Comparison of ENCODE assay signal across 7 cellular contexts in genomic region chr7:26224359-26224758, GRCh38.
"Had no signal": no experiment of that assay in that cellular context is flagged by ENCODE, and none has a peak within 500 bp of the region (broad histone marks: within the 10 kb centered on the region; RNA-seq: fewer than 3 reads in every experiment).

No MANE protein-coding gene starts in this region.

- H2AFZ ChIP-seq: GM23338 had no signal

- H3K4me2 ChIP-seq: GM23338 had no signal

- ATAC-seq: GM23338 had no signal

- H3K4me1 Mint-ChIP-seq: GM23338, H9 had no signal

- FAIRE-seq: H1, H54, HTR-8/SVneo had no signal

- H3K4me3 ChIP-seq: GM23338 had no signal

- H3K27ac Mint-ChIP-seq: GM23338 had no signal

- H3K4me3 Mint-ChIP-seq: GM23338, H9 had no signal

- DNase-seq: H9, HCEC 1CT, IMR-90 had no signal
